ENCODE assay signal across 25 cellular contexts in genomic region chr7:11168622-11169170, GRCh38.
A peak's percentile ranks its signal among the peaks of the same experiment; 100 is the strongest.
DNase-seq lines count a peak whose midpoint lies in the region; ATAC-seq, FAIRE-seq and TF ChIP-seq lines count a peak whose summit lies in the region.
"Had no signal": no experiment of that assay in that cellular context is flagged by ENCODE, and none has a peak within 500 bp of the region (broad histone marks: within the 10 kb centered on the region; RNA-seq: fewer than 3 reads in every experiment).

No MANE protein-coding gene starts in this region.

- intact Hi-C loops in pancreas (cut with DNase I): no loop called here
- intact Hi-C loops in activated T-helper 2 cell treated with anti-CD3 and anti-CD28 coated beads, Interferon-gamma antibody, Interleukin-2, Interleukin-4, amounts not matched to agents 10 μg/mL and 5 μg/mL and 100 μg/mL, durations not matched to agents 14 hours and 24 hours and 36 hours (cut with micrococcal nuclease): no loop called here

- H3K27me3 Mint-ChIP-seq in activated T-helper 2 cell treated with anti-CD3 and anti-CD28 coated beads, Interferon-gamma antibody, Interleukin-2, Interleukin-4, amounts not matched to agents 10 μg/mL and 5 μg/mL and 100 μg/mL, durations not matched to agents 14 hours and 24 hours and 36 hours (ENCODE audit: low read depth): no peaks in the 10 kb centered on the region
- H3K27me3 Mint-ChIP-seq: activated T-helper 17 cell treated with anti-CD3 and anti-CD28 coated beads, Interleukin-2, amount 50 U/mL, for 72 hours; brain; stimulated activated naive B cell treated with anti-CD40 and anti-IgM and Interleukin-4, amounts not matched to agents 10 μg/mL and 1 μg/mL and 100 μg/mL, for 72 hours had no signal

- no peak for ATAC-seq in pancreas
- ATAC-seq: activated T-helper 17 cell treated with anti-CD3 and anti-CD28 coated beads, Interleukin-2, amount 50 U/mL, for 72 hours; gastroesophageal sphincter; left cardiac atrium; stimulated activated naive B cell treated with anti-CD40 and anti-IgM and Interleukin-4, amounts not matched to agents 10 μg/mL and 1 μg/mL and 100 μg/mL, for 72 hours had no signal

- no peaks in the 10 kb centered on the region for H3K9me3 Mint-ChIP-seq in activated T-helper 2 cell treated with anti-CD3 and anti-CD28 coated beads, Interferon-gamma antibody, Interleukin-2, Interleukin-4, amounts not matched to agents 10 μg/mL and 5 μg/mL and 100 μg/mL, durations not matched to agents 14 hours and 24 hours and 36 hours
- H3K9me3 Mint-ChIP-seq: activated T-helper 17 cell treated with anti-CD3 and anti-CD28 coated beads, Interleukin-2, amount 50 U/mL, for 72 hours; brain; nephron; stimulated activated naive B cell treated with anti-CD40 and anti-IgM and Interleukin-4, amounts not matched to agents 10 μg/mL and 1 μg/mL and 100 μg/mL, for 72 hours had no signal

- no peak for FAIRE-seq in pancreas (lab: Jason Lieb, UNC)

- no peak overlapping the region for H3K27ac Mint-ChIP-seq in activated T-helper 2 cell treated with anti-CD3 and anti-CD28 coated beads, Interferon-gamma antibody, Interleukin-2, Interleukin-4, amounts not matched to agents 10 μg/mL and 5 μg/mL and 100 μg/mL, durations not matched to agents 14 hours and 24 hours and 36 hours
- H3K27ac Mint-ChIP-seq: activated T-helper 17 cell treated with anti-CD3 and anti-CD28 coated beads, Interleukin-2, amount 50 U/mL, for 72 hours; stimulated activated naive B cell treated with anti-CD40 and anti-IgM and Interleukin-4, amounts not matched to agents 10 μg/mL and 1 μg/mL and 100 μg/mL, for 72 hours had no signal

- no peak overlapping the region for H3K27ac ChIP-seq in pancreas
- H3K27ac ChIP-seq: BLaER1 treated with 17β-estradiol and CSF1 and Interleukin-3, amounts not matched to agents 10 nM and 100 nM; gastroesophageal sphincter; skin epidermis; upper lobe of left lung had no signal

- no peak overlapping the region for H3K4me3 Mint-ChIP-seq in activated T-helper 2 cell treated with anti-CD3 and anti-CD28 coated beads, Interferon-gamma antibody, Interleukin-2, Interleukin-4, amounts not matched to agents 10 μg/mL and 5 μg/mL and 100 μg/mL, durations not matched to agents 14 hours and 24 hours and 36 hours (ENCODE audit: low read depth)
- H3K4me3 Mint-ChIP-seq: activated T-helper 17 cell treated with anti-CD3 and anti-CD28 coated beads, Interleukin-2, amount 50 U/mL, for 72 hours; brain; nephron; stimulated activated naive B cell treated with anti-CD40 and anti-IgM and Interleukin-4, amounts not matched to agents 10 μg/mL and 1 μg/mL and 100 μg/mL, for 72 hours had no signal

- in situ Hi-C loops in G401 (cut with HindIII; ENCODE audit: low sequenced_read_pairs): no loop called here

- H3K4me1 ChIP-seq in pancreas: no peaks in the 10 kb centered on the region
- H3K4me1 ChIP-seq: HAP-1 had no signal

- no peaks in the 10 kb centered on the region for H3K27me3 ChIP-seq in pancreas
- H3K27me3 ChIP-seq: BLaER1 treated with 17β-estradiol and CSF1 and Interleukin-3, amounts not matched to agents 10 nM and 100 nM; gastroesophageal sphincter; upper lobe of left lung had no signal

- H3K4me1 Mint-ChIP-seq in activated T-helper 2 cell treated with anti-CD3 and anti-CD28 coated beads, Interferon-gamma antibody, Interleukin-2, Interleukin-4, amounts not matched to agents 10 μg/mL and 5 μg/mL and 100 μg/mL, durations not matched to agents 14 hours and 24 hours and 36 hours (ENCODE audit: low read depth): peaks cover 9% of the 10 kb centered on the region
- H3K4me1 Mint-ChIP-seq: activated T-helper 17 cell treated with anti-CD3 and anti-CD28 coated beads, Interleukin-2, amount 50 U/mL, for 72 hours; stimulated activated naive B cell treated with anti-CD40 and anti-IgM and Interleukin-4, amounts not matched to agents 10 μg/mL and 1 μg/mL and 100 μg/mL, for 72 hours had no signal

- TF ChIP-seq CTCF in pancreas (IDR thresholded peaks at IDR 0.05): no peak

- H3K4me3 ChIP-seq in pancreas: no peak overlapping the region
- H3K4me3 ChIP-seq: BLaER1 treated with 17β-estradiol and CSF1 and Interleukin-3, amounts not matched to agents 10 nM and 100 nM; gastroesophageal sphincter; HAP-1; lung; skin epidermis; upper lobe of left lung had no signal

- no peaks in the 10 kb centered on the region for H3K36me3 ChIP-seq in pancreas
- H3K36me3 ChIP-seq: gastroesophageal sphincter, HAP-1, upper lobe of left lung had no signal

- H3K36me3 Mint-ChIP-seq in activated T-helper 2 cell treated with anti-CD3 and anti-CD28 coated beads, Interferon-gamma antibody, Interleukin-2, Interleukin-4, amounts not matched to agents 10 μg/mL and 5 μg/mL and 100 μg/mL, durations not matched to agents 14 hours and 24 hours and 36 hours (ENCODE audit: low read depth): no peaks in the 10 kb centered on the region

- 83 to 92% methylated on average over 1 of the region's 1 CpG for WGBS in pancreas, 2 donors

- peak; percentile 59 for DNase-seq in G401 (ENCODE audit: low spot score)
- peak; percentile 53 for DNase-seq in NCI-H1105 treated with DMSO at 0.1 percent for 48 hours (lab: John Stamatoyannopoulos, UW)
- DNase-seq in NCI-H446 treated with DMSO at 0.1 percent for 48 hours (lab: John Stamatoyannopoulos, UW): peak; percentile 6
- peak; percentile 7 for DNase-seq in cerebellum (ENCODE audit: low spot score)
- no peak for DNase-seq in amygdala (lab: John Stamatoyannopoulos, UW)
- no peak for DNase-seq in pancreas
- no peak for DNase-seq in activated T-helper 2 cell treated with anti-CD3 and anti-CD28 coated beads, Interferon-gamma antibody, Interleukin-2, Interleukin-4, amounts not matched to agents 10 μg/mL and 5 μg/mL and 100 μg/mL, durations not matched to agents 14 hours and 24 hours and 36 hours (ENCODE audit: low spot score)
- DNase-seq: activated CD4-positive, alpha-beta T cell treated with anti-CD3 and anti-CD28 coated beads for 48 hours; activated naive CD4-positive, alpha-beta T cell treated with anti-CD3 and anti-CD28 coated beads, Interleukin-2, amount 50 U/mL, for 16 hours; GDM1; hippocampal formation; left cardiac atrium; MM.1S; Right ventricle myocardium superior; stimulated activated naive B cell treated with anti-CD40 and anti-IgM and Interleukin-4, amounts not matched to agents 10 μg/mL and 1 μg/mL and 100 μg/mL, for 72 hours; SW 1271; upper lobe of left lung had no signal

- H3K9me3 ChIP-seq in pancreas: no peaks in the 10 kb centered on the region
- H3K9me3 ChIP-seq: BLaER1 treated with 17β-estradiol and CSF1 and Interleukin-3, amounts not matched to agents 10 nM and 100 nM; gastroesophageal sphincter; HAP-1; upper lobe of left lung had no signal

Comparison
In these comparisons a context has a peak if more than half of its experiments do, and no peak if none do; other contexts are left out.
1. DNase-seq: peak in G401 (single experiment), NCI-H1105 treated with DMSO at 0.1 percent for 48 hours (single experiment), NCI-H446 treated with DMSO at 0.1 percent for 48 hours (single experiment) and cerebellum (single experiment); none in amygdala (0 of 56), pancreas (0 of 6) and activated T-helper 2 cell treated with anti-CD3 and anti-CD28 coated beads, Interferon-gamma antibody, Interleukin-2, Interleukin-4, amounts not matched to agents 10 μg/mL and 5 μg/mL and 100 μg/mL, durations not matched to agents 14 hours and 24 hours and 36 hours (single experiment).